1 cellular context compared by ENCODE assay signal in genomic region chr20:35341366-35342028, GRCh38.
TF ChIP-seq lines count a peak whose summit lies in the region.

No MANE protein-coding gene starts in this region.

TF ChIP-seq in IMR-90, 13 proteins besides CTCF, POLR2A, EP300 and RAD21 (continued from another document):
- TF ChIP-seq, protein P1, sequence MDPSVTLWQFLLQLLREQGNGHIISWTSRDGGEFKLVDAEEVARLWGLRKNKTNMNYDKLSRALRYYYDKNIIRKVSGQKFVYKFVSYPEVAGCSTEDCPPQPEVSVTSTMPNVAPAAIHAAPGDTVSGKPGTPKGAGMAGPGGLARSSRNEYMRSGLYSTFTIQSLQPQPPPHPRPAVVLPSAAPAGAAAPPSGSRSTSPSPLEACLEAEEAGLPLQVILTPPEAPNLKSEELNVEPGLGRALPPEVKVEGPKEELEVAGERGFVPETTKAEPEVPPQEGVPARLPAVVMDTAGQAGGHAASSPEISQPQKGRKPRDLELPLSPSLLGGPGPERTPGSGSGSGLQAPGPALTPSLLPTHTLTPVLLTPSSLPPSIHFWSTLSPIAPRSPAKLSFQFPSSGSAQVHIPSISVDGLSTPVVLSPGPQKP (IDR thresholded peaks at IDR 0.05; ENCODE audit: borderline replicate concordance, low read depth, low read length) = no peak
- TF ChIP-seq MXI1 (IDR thresholded peaks at IDR 0.05; ENCODE audit: borderline replicate concordance, low read depth, low read length) (no peak), RCOR1 (IDR thresholded peaks at IDR 0.05; ENCODE audit: insufficient replicate concordance, low read length) (no peak), FOS (IDR thresholded peaks at IDR 0.05; ENCODE audit: low read depth, low read length) (no peak)
